ENCODE assay signal across 34 cellular contexts in genomic region chr6:37669887-37670437, GRCh38.
"Had no signal": no experiment of that assay in that cellular context is flagged by ENCODE, and none has a peak within 500 bp of the region (broad histone marks: within the 10 kb centered on the region; RNA-seq: fewer than 3 reads in every experiment).

No MANE protein-coding gene starts in this region.

- H3K36me3 ChIP-seq: adrenal gland, ascending aorta, breast epithelium, cardiac muscle cell, esophagus squamous epithelium, gastroesophageal sphincter, heart right ventricle had no signal

- H2AFZ ChIP-seq: hepatocyte had no signal

- ATAC-seq: activated CD4-positive, alpha-beta T cell treated with anti-CD3 and anti-CD28 coated beads for 36 hours; activated CD8-positive, alpha-beta memory T cell treated with anti-CD3 and anti-CD28 coated beads, Interleukin-2, amount 10 ng/mL, durations not matched to agents 7 days and 5 days; activated CD8-positive, alpha-beta T cell treated with anti-CD3 and anti-CD28 coated beads, Interleukin-2, amount 10 ng/mL, durations not matched to agents 7 days and 5 days; activated naive CD8-positive, alpha-beta T cell treated with anti-CD3 and anti-CD28 coated beads, Interleukin-2, amount 50 U/mL, for 24 hours; gastroesophageal sphincter; heart right ventricle had no signal

- DNase-seq: activated CD4-positive, alpha-beta memory T cell treated with anti-CD3 and anti-CD28 coated beads for 36 hours; activated CD4-positive, alpha-beta T cell treated with anti-CD3 and anti-CD28 coated beads for 36 hours; activated CD4-positive, alpha-beta T cell treated with anti-CD3 and anti-CD28 coated beads, Interleukin-2, amount 10 ng/mL, durations not matched to agents 24 days and 14 days; activated CD4-positive, CD25-positive, alpha-beta regulatory T cell; activated CD4-positive, CD25-positive, alpha-beta regulatory T cell treated with anti-CD3 and anti-CD28 coated beads, Interleukin-2, amount 50 U/mL, for 72 hours; activated CD8-positive, alpha-beta memory T cell treated with anti-CD3 and anti-CD28 coated beads, Interleukin-2, amount 10 ng/mL, durations not matched to agents 7 days and 5 days; activated CD8-positive, alpha-beta memory T cell treated with anti-CD3 and anti-CD28 coated beads, Interleukin-2, amount 50 U/mL, for 4 hours; activated CD8-positive, alpha-beta T cell treated with anti-CD3 and anti-CD28 coated beads, Interleukin-2, amount 10 ng/mL, durations not matched to agents 7 days and 5 days; activated effector memory CD4-positive, alpha-beta T cell treated with anti-CD3 and anti-CD28 coated beads, Interleukin-2, amount 50 U/mL, for 16 hours; activated naive CD4-positive, alpha-beta T cell treated with anti-CD3 and anti-CD28 coated beads for 36 hours; activated naive CD8-positive, alpha-beta T cell treated with anti-CD3 and anti-CD28 coated beads for 36 hours; activated naive CD8-positive, alpha-beta T cell treated with anti-CD3 and anti-CD28 coated beads, Interleukin-2, amount 50 U/mL, for 24 hours; activated T-cell treated with anti-CD3 and anti-CD28 coated beads, Interleukin-2, amount 50 U/mL, for 1 hour; activated T-cell treated with anti-CD3 and anti-CD28 coated beads, Interleukin-2, amount 50 U/mL, for 48 hours; adrenal gland; amygdala; central memory CD4-positive, alpha-beta T cell; cerebellar nuclear complex; dermis blood vessel endothelial cell; effector CD4-positive, alpha-beta T cell; esophagus squamous epithelium; foreskin melanocyte; heart right ventricle; T-helper 2 cell had no signal

- H3K4me1 ChIP-seq: adrenal gland, ascending aorta, breast epithelium, gastroesophageal sphincter had no signal

- H3K27me3 ChIP-seq: adrenal gland, ascending aorta, breast epithelium, cardiac muscle cell, esophagus squamous epithelium, gastroesophageal sphincter, heart right ventricle, hepatocyte had no signal

- FAIRE-seq: endometrium, endothelial cell of umbilical vein, TTC549 had no signal

- H3K4me2 ChIP-seq: hepatocyte had no signal

- H3K9me3 ChIP-seq: adrenal gland, ascending aorta, breast epithelium, esophagus squamous epithelium, gastroesophageal sphincter, heart right ventricle had no signal

- H3K79me2 ChIP-seq: hepatocyte had no signal

- H3K27ac ChIP-seq: adrenal gland, ascending aorta, breast epithelium, cardiac muscle cell, coronary artery, epithelial cell of prostate, esophagus squamous epithelium, gastroesophageal sphincter, heart right ventricle, hepatocyte had no signal

- H3K4me3 ChIP-seq: adrenal gland, ascending aorta, breast epithelium, cardiac muscle cell, coronary artery, esophagus squamous epithelium, gastroesophageal sphincter, heart right ventricle, hepatocyte had no signal
